ENCODE assay signal across 1 cellular context in genomic region chr16:84970447-84971127, GRCh38.
TF ChIP-seq lines count a peak whose summit lies in the region.

No MANE protein-coding gene starts in this region.

TF ChIP-seq in K562, 482 proteins besides CTCF, POLR2A, EP300 and RAD21 (continued from another document and continues in another):
- TF ChIP-seq NFRKB (IDR thresholded peaks at IDR 0.05; ENCODE audit: low read depth) = no peak
- peak in 1 of 2 experiments; percentile 69; a peak in 3 of 4 replicates for TF ChIP-seq MAZ (CRISPR knock-in tag; conservative IDR thresholded peaks at IDR 0.05 in 1 of 2, IDR thresholded peaks at IDR 0.05 in 1 of 2)
- no peak for TF ChIP-seq MAFG (tag; conservative IDR thresholded peaks at IDR 0.05)
- TF ChIP-seq MBD1 (CRISPR knock-in tag; IDR thresholded peaks at IDR 0.05) = 0 out of 2 replicates have a peak, but pooled peaks have one; percentile 31
- no peak for TF ChIP-seq ZNF347 (CRISPR knock-in tag; IDR thresholded peaks at IDR 0.05; ENCODE audit: low read depth)
- no peak for TF ChIP-seq BMI1 (IDR thresholded peaks at IDR 0.05; ENCODE audit: low read length)
- TF ChIP-seq NR0B1 (IDR thresholded peaks at IDR 0.05; ENCODE audit: partially characterized antibody) = no peak
- peak; percentile 56; the same call in 1 of the 2 replicates for TF ChIP-seq HDGF (IDR thresholded peaks at IDR 0.05)
- 0 out of 2 replicates have a peak, but pooled peaks have one; percentile 31 for TF ChIP-seq E2F3 (CRISPR knock-in tag; IDR thresholded peaks at IDR 0.05)
- no peak for TF ChIP-seq HINFP (tag; conservative IDR thresholded peaks at IDR 0.05; ENCODE audit: low read depth)
- no peak; the same call in 1 of the 2 replicates for TF ChIP-seq BCOR (IDR thresholded peaks at IDR 0.05)
- TF ChIP-seq YY1 (IDR thresholded peaks at IDR 0.05; ENCODE audit: borderline replicate concordance in 1 of 3, control insufficient read depth in 1 of 3, extremely low read depth in 1 of 3, insufficient read depth in 3 of 3, insufficient read length in 1 of 3, insufficient replicate concordance in 2 of 3, low read depth in 1 of 3, low read length in 2 of 3) = peak in 1 of 3 experiments; percentile 40
- no peak for TF ChIP-seq BRCA1 (IDR thresholded peaks at IDR 0.05)
- no peak for TF ChIP-seq BRCA1 (CRISPR knock-in tag; IDR thresholded peaks at IDR 0.05)
- peak; percentile 35; the same call in 1 of the 2 replicates for TF ChIP-seq TEAD4 (IDR thresholded peaks at IDR 0.05; ENCODE audit: low read length)
- no peak for TF ChIP-seq TEAD4 (CRISPR knock-in tag; IDR thresholded peaks at IDR 0.05; ENCODE audit: borderline replicate concordance)
- peak; percentile 79; the same call in 1 of the 2 replicates for TF ChIP-seq XRCC5 (IDR thresholded peaks at IDR 0.05; ENCODE audit: low read depth, low read length)
- TF ChIP-seq, protein P1, sequence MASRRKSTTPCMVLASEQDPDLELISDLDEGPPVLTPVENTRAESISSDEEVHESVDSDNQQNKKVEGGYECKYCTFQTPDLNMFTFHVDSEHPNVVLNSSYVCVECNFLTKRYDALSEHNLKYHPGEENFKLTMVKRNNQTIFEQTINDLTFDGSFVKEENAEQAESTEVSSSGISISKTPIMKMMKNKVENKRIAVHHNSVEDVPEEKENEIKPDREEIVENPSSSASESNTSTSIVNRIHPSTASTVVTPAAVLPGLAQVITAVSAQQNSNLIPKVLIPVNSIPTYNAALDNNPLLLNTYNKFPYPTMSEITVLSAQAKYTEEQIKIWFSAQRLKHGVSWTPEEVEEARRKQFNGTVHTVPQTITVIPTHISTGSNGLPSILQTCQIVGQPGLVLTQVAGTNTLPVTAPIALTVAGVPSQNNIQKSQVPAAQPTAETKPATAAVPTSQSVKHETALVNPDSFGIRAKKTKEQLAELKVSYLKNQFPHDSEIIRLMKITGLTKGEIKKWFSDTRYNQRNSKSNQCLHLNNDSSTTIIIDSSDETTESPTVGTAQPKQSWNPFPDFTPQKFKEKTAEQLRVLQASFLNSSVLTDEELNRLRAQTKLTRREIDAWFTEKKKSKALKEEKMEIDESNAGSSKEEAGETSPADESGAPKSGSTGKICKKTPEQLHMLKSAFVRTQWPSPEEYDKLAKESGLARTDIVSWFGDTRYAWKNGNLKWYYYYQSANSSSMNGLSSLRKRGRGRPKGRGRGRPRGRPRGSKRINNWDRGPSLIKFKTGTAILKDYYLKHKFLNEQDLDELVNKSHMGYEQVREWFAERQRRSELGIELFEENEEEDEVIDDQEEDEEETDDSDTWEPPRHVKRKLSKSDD (conservative IDR thresholded peaks at IDR 0.05; ENCODE audit: low read length) = peak; percentile 80
- no peak for TF ChIP-seq NEUROD1 (IDR thresholded peaks at IDR 0.05; ENCODE audit: borderline replicate concordance, low read depth, low read length, partially characterized antibody)
- TF ChIP-seq ESRRA (IDR thresholded peaks at IDR 0.05; ENCODE audit: borderline replicate concordance, low read depth) = peak; percentile 52; the same call in 1 of the 2 replicates
- no peak for TF ChIP-seq HES1 (IDR thresholded peaks at IDR 0.05; ENCODE audit: low read depth)
- TF ChIP-seq CC2D1A (IDR thresholded peaks at IDR 0.05) = peak; percentile 90
- peak; percentile 96 for TF ChIP-seq STAG1 (CRISPR knock-in tag; IDR thresholded peaks at IDR 0.05; ENCODE audit: borderline replicate concordance)
- TF ChIP-seq HDAC6 (IDR thresholded peaks at IDR 0.05; ENCODE audit: low read depth, low read length) = no peak
- no peak for TF ChIP-seq RBM15 (IDR thresholded peaks at IDR 0.05; ENCODE audit: insufficient read depth, low read length)
- no peak for TF ChIP-seq MCM3 (IDR thresholded peaks at IDR 0.05)
- TF ChIP-seq SPI1 (IDR thresholded peaks at IDR 0.05; ENCODE audit: borderline replicate concordance, low read depth, low read length) = no peak
- no peak for TF ChIP-seq CHD4 (IDR thresholded peaks at IDR 0.05; ENCODE audit: insufficient read depth, insufficient replicate concordance, low read depth, low read length, poor library complexity, severe bottlenecking)
- TF ChIP-seq MNT (conservative IDR thresholded peaks at IDR 0.05) = no peak
- 0 out of 2 replicates have a peak, but pooled peaks have one; percentile 33 for TF ChIP-seq FOXP1 (CRISPR knock-in tag; IDR thresholded peaks at IDR 0.05)
- no peak for TF ChIP-seq BCLAF1 (IDR thresholded peaks at IDR 0.05; ENCODE audit: borderline replicate concordance in 1 of 2, control insufficient read depth in 1 of 2, low read depth in 2 of 2, low read length in 1 of 2)
- no peak for TF ChIP-seq GTF2B (IDR thresholded peaks at IDR 0.05; ENCODE audit: extremely low read depth, insufficient read length)
- TF ChIP-seq, protein P2, sequence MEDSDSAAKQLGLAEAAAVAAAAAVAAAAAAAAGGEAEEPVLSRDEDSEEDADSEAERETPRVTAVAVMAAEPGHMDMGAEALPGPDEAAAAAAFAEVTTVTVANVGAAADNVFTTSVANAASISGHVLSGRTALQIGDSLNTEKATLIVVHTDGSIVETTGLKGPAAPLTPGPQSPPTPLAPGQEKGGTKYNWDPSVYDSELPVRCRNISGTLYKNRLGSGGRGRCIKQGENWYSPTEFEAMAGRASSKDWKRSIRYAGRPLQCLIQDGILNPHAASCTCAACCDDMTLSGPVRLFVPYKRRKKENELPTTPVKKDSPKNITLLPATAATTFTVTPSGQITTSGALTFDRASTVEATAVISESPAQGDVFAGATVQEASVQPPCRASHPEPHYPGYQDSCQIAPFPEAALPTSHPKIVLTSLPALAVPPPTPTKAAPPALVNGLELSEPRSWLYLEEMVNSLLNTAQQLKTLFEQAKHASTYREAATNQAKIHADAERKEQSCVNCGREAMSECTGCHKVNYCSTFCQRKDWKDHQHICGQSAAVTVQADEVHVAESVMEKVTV (CRISPR knock-in tag; IDR thresholded peaks at IDR 0.05) = peak; percentile 97
- TF ChIP-seq ZNF586 (CRISPR knock-in tag; conservative IDR thresholded peaks at IDR 0.05) = no peak
- TF ChIP-seq NFIC (IDR thresholded peaks at IDR 0.05) = peak; percentile 50
- TF ChIP-seq, protein P3, sequence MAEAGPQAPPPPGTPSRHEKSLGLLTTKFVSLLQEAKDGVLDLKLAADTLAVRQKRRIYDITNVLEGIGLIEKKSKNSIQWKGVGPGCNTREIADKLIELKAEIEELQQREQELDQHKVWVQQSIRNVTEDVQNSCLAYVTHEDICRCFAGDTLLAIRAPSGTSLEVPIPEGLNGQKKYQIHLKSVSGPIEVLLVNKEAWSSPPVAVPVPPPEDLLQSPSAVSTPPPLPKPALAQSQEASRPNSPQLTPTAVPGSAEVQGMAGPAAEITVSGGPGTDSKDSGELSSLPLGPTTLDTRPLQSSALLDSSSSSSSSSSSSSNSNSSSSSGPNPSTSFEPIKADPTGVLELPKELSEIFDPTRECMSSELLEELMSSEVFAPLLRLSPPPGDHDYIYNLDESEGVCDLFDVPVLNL (CRISPR knock-in tag; IDR thresholded peaks at IDR 0.05; ENCODE audit: low read depth) = peak; percentile 88
- TF ChIP-seq, protein P4, sequence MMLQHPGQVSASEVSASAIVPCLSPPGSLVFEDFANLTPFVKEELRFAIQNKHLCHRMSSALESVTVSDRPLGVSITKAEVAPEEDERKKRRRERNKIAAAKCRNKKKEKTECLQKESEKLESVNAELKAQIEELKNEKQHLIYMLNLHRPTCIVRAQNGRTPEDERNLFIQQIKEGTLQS (IDR thresholded peaks at IDR 0.05) = no peak
- TF ChIP-seq, protein P4 (CRISPR knock-in tag; conservative IDR thresholded peaks at IDR 0.05) = no peak
- no peak for TF ChIP-seq CBX3 (IDR thresholded peaks at IDR 0.05; ENCODE audit: borderline replicate concordance in 1 of 2, low read length in 2 of 2)
- 0 out of 2 replicates have a peak, but pooled peaks have one; percentile 23 for TF ChIP-seq ZBTB33 (CRISPR knock-in tag; IDR thresholded peaks at IDR 0.05)
- TF ChIP-seq ELF4 (CRISPR knock-in tag; IDR thresholded peaks at IDR 0.05) = no peak
